ENCODE assay signal across 8 cellular contexts in the genomic region with DNA sequence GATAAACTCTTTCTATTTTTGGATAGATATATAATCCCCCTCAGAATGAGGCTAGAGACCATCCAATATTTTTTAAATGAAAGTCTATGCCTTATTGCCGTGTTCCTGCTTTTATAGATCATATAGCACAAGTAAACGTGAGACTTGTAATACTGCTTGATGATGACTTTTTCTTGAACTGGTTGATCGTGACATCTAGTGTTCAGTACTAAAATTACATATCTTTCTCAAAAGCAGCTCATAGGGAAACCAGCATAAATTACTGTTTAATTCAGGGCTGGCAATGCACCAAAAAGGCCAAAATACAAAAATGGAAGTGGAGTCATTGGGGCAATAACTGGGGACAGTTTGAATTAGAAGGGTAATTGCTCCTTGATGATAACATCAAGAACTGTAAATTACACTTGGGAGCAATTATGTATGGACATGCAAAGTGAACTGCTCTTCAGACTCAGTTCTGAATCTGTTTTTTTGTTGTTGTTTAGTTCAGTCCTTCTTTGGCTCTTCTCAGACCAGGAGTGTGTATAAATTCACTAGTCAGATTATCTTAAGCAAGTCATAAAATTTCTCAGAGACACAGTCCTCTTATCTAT.
DNase-seq lines count a peak whose midpoint lies in the region; ATAC-seq and FAIRE-seq lines count a peak whose summit lies in the region.

No MANE protein-coding gene starts in this region.

- H3K27ac Mint-ChIP-seq in activated CD4-positive, alpha-beta T cell treated with anti-CD3 and anti-CD28 coated beads, Interleukin-2, amount 10 ng/mL, durations not matched to agents 24 days and 14 days = no peak overlapping the region

- intact Hi-C loops in activated CD4-positive, alpha-beta T cell treated with anti-CD3 and anti-CD28 coated beads, Interleukin-2, amount 10 ng/mL, durations not matched to agents 24 days and 14 days (cut with micrococcal nuclease) = loop anchor here (10.0 kb wide), 1 partner anchor 616 kb away; no protein-coding TSS in a partner anchor

- H3K4me3 Mint-ChIP-seq in activated CD4-positive, alpha-beta T cell treated with anti-CD3 and anti-CD28 coated beads, Interleukin-2, amount 10 ng/mL, durations not matched to agents 24 days and 14 days = no peak overlapping the region

- no peaks in the 10 kb centered on the region for H3K4me1 Mint-ChIP-seq in activated CD4-positive, alpha-beta T cell treated with anti-CD3 and anti-CD28 coated beads, Interleukin-2, amount 10 ng/mL, durations not matched to agents 24 days and 14 days

- no peaks in the 10 kb centered on the region for H3K36me3 Mint-ChIP-seq in activated CD4-positive, alpha-beta T cell treated with anti-CD3 and anti-CD28 coated beads, Interleukin-2, amount 10 ng/mL, durations not matched to agents 24 days and 14 days (ENCODE audit: low read depth)

- FAIRE-seq in urothelium cell line (lab: Jason Lieb, UNC) = no peak

- no peaks in the 10 kb centered on the region for H3K9me3 Mint-ChIP-seq in activated CD4-positive, alpha-beta T cell treated with anti-CD3 and anti-CD28 coated beads, Interleukin-2, amount 10 ng/mL, durations not matched to agents 24 days and 14 days

- no peak for ATAC-seq in HG03469 (IDR thresholded peaks at IDR 0.05; ENCODE audit: unreplicated experiment)

- DNase-seq in activated CD4-positive, alpha-beta T cell treated with anti-CD3 and anti-CD28 coated beads, Interleukin-2, amount 10 ng/mL, durations not matched to agents 24 days and 14 days = peak; percentile 55
- DNase-seq in activated CD4-positive, alpha-beta T cell treated with anti-CD3 and anti-CD28 coated beads, Interleukin-2, amount 50 U/mL, for 4 hours = no peak
- DNase-seq in NCI-H2107 treated with DMSO at 0.1 percent for 48 hours (lab: John Stamatoyannopoulos, UW; ENCODE audit: unreplicated experiment) (peak; percentile 44), amniotic stem cell (lab: John Stamatoyannopoulos, UW) (peak; percentile 33), inferior parietal cortex (ENCODE audit: extremely low spot score) (peak; percentile 70), urothelium cell line (ENCODE audit: low spot score) (peak; percentile 32)
- no peak for DNase-seq in activated CD8-positive, alpha-beta memory T cell treated with anti-CD3 and anti-CD28 coated beads for 24 hours

- H3K27me3 Mint-ChIP-seq in activated CD4-positive, alpha-beta T cell treated with anti-CD3 and anti-CD28 coated beads, Interleukin-2, amount 10 ng/mL, durations not matched to agents 24 days and 14 days = peaks cover 12% of the 10 kb centered on the region

Comparison
In these comparisons a context has a peak if more than half of its experiments do, and no peak if none do; other contexts are left out.
1. DNase-seq: peak in activated CD4-positive, alpha-beta T cell treated with anti-CD3 and anti-CD28 coated beads, Interleukin-2, amount 10 ng/mL, durations not matched to agents 24 days and 14 days (single experiment), NCI-H2107 treated with DMSO at 0.1 percent for 48 hours (single experiment), amniotic stem cell (single experiment), inferior parietal cortex (single experiment) and urothelium cell line (single experiment); none in activated CD4-positive, alpha-beta T cell treated with anti-CD3 and anti-CD28 coated beads, Interleukin-2, amount 50 U/mL, for 4 hours (0 of 2) and activated CD8-positive, alpha-beta memory T cell treated with anti-CD3 and anti-CD28 coated beads for 24 hours (single experiment).